10 cellular contexts compared by ENCODE assay signal in genomic region chr3:149314807-149315578, GRCh38. TPM values are rescaled to one million over a fixed set of nuclear protein-coding genes. Genes with fewer than 3 reads are reported as not detected.
A peak's percentile ranks its signal among the peaks of the same experiment; 100 is the strongest.
DNase-seq lines count a peak whose midpoint lies in the region; ATAC-seq, FAIRE-seq and TF ChIP-seq lines count a peak whose summit lies in the region.
"Had no signal": no experiment of that assay in that cellular context is flagged by ENCODE, and none has a peak within 500 bp of the region (broad histone marks: within the 10 kb centered on the region; RNA-seq: fewer than 3 reads in every experiment).

No MANE protein-coding gene starts in this region.

- H3K4me3 Mint-ChIP-seq in natural killer cell = no peak overlapping the region

- POLR2A ChIA-PET in A673 (lab: Charles Lee; ENCODE audit: low non-redundant PET) = no interaction called here

- H3K4me1 ChIP-seq in pancreas (peaks cover 0 to 9% (median 0%) of the 10 kb centered on the region in 3 donors), A673 (ENCODE audit: insufficient read depth, low read length, poor library complexity, severe bottlenecking) (no peaks in the 10 kb centered on the region), transverse colon (peaks cover 0 to 13% (median 0%) of the 10 kb centered on the region in 4 donors)

- H3K4me1 Mint-ChIP-seq in natural killer cell = no peaks in the 10 kb centered on the region

- BruUV-seq in A673 (replicated peaks; lab: Mats Ljungman, UMichigan) = no TSS peak

- peak in 3 of 4 donors; percentile 55 to 71 (median 61) for ATAC-seq in pancreas
- no peak for ATAC-seq in natural killer cell

- no peak for TF ChIP-seq CTCF in fibroblast of the aortic adventitia (IDR thresholded peaks at IDR 0.05; ENCODE audit: insufficient read depth, low read length)
- no peak for TF ChIP-seq CTCF in pancreas (IDR thresholded peaks at IDR 0.05)
- no peak for TF ChIP-seq CTCF in A673 (conservative IDR thresholded peaks at IDR 0.05; ENCODE audit: low read depth, low read length)
- no peak for TF ChIP-seq CTCF in natural killer cell (IDR thresholded peaks at IDR 0.05)
- TF ChIP-seq CTCF in transverse colon (IDR thresholded peaks at IDR 0.05) = no peak

- intact Hi-C loops in pancreas (cut with DNase I) (no loop called here), A673 (cut with micrococcal nuclease; ENCODE audit: unreplicated experiment) (no loop called here), natural killer cell (cut with micrococcal nuclease) (no loop called here), transverse colon (cut with DNase I; ENCODE audit: low total_unique reads) (no loop called here)

- H3K36me3 ChIP-seq in pancreas (no peaks in the 10 kb centered on the region), A673 (ENCODE audit: insufficient read depth, low read length, poor library complexity, severe bottlenecking) (no peaks in the 10 kb centered on the region), transverse colon (no peaks in the 10 kb centered on the region)

- H3K4me3 ChIP-seq in fibroblast of the aortic adventitia (ENCODE audit: low read depth, low read length) (no peak overlapping the region), pancreas (no peak overlapping the region), A673 (ENCODE audit: low read depth, low read length, poor library complexity, severe bottlenecking) (no peak overlapping the region), transverse colon (no peak overlapping the region)

- no peak for TF ChIP-seq EP300 in transverse colon (IDR thresholded peaks at IDR 0.05; ENCODE audit: low read depth)

- peaks cover 12 to 21% of the 10 kb centered on the region in 2 donors for H3K27me3 Mint-ChIP-seq in natural killer cell (ENCODE audit: low read depth in 2 of 2)

- CTCF ChIA-PET in A673 (lab: Charles Lee) = no interaction called here

- H3K36me3 Mint-ChIP-seq in natural killer cell = no peaks in the 10 kb centered on the region

- 58 to 59% methylated on average over 7 of the region's 7 CpGs for WGBS in pancreas, 2 donors
- 64 to 66% methylated on average over 7 of the region's 7 CpGs for WGBS in transverse colon (ENCODE audit: low coverage in 1 of 2), 2 donors

- no peaks in the 10 kb centered on the region for H3K9me3 Mint-ChIP-seq in natural killer cell

- peak; percentile 46 for DNase-seq in Daoy (ENCODE audit: low read depth)
- peak; percentile 90 for DNase-seq in RCC 7860 (ENCODE audit: low spot score)
- DNase-seq in fibroblast of the aortic adventitia (ENCODE audit: low read depth) = peak; percentile 88
- DNase-seq in pancreas = no peak
- no peak for DNase-seq in A673 (ENCODE audit: low spot score)
- no peak for DNase-seq in natural killer cell
- no peak for DNase-seq in transverse colon
- no peak for DNase-seq in NK-92 (lab: John Stamatoyannopoulos, UW; ENCODE audit: unreplicated experiment)
- DNase-seq: activated T-cell treated with anti-CD3 and anti-CD28 coated beads, Interleukin-2, amount 50 U/mL, for 48 hours; DMS 273 treated with DMSO at 0.1 percent for 48 hours had no signal

- H3K27ac Mint-ChIP-seq in natural killer cell = no peak overlapping the region

- no peak for TF ChIP-seq POLR2A in transverse colon (IDR thresholded peaks at IDR 0.05)

- in situ Hi-C loops in transverse colon (cut with MboI; ENCODE audit: low pct_ligation_motif_present in 1 of 4, low pct_unique_long_range_greater_than_20kb in 1 of 4, low sequenced_read_pairs in 3 of 4) = no loop called here

- H3K27me3 ChIP-seq in pancreas (no peaks in the 10 kb centered on the region), A673 (replicated peaks; ENCODE audit: insufficient read depth, low read depth, low read length, poor library complexity) (no peaks in the 10 kb centered on the region), transverse colon (no peaks in the 10 kb centered on the region)

- peak; percentile 98 for FAIRE-seq in RCC 7860 (lab: Jason Lieb, UNC)
- no peak for FAIRE-seq in pancreas (lab: Jason Lieb, UNC)

- H3K27ac ChIP-seq in pancreas = peak overlapping the region in 2 of 4 donors; percentile 41 to 49
- H3K27ac ChIP-seq in A673 (ENCODE audit: low read depth, low read length, poor library complexity, severe bottlenecking) = no peak overlapping the region
- H3K27ac ChIP-seq in transverse colon = no peak overlapping the region

- H3K9me3 ChIP-seq in pancreas (no peaks in the 10 kb centered on the region), A673 (ENCODE audit: low read depth, low read length, poor library complexity, severe bottlenecking) (no peaks in the 10 kb centered on the region), transverse colon (no peaks in the 10 kb centered on the region)

RNA-seq across cellular contexts. Expression of gene TM4SF18, which starts 18.4 kb away (rescaled TPM):
- total RNA-seq in Daoy (2014; rRNA removed; shearing (Covaris generic)) = 0.23 TPM in 1 of 2 replicates, not detected in the other
- total RNA-seq in fibroblast of the aortic adventitia (ENCODE audit: low replicate concordance) (0.27 and 1.3 TPM in 2 replicates), pancreas (10 to 100 TPM in 1 of 6 donors, 1 to 10 TPM in 5; 3.3 to 10.6 (median 3.9) TPM), A673 (2021) (0.37 and 1.5 TPM in 2 replicates), natural killer cell (not detected), transverse colon (1 to 10 TPM in 1 of 4 donors, under 1 TPM in 2, not detected in 1; 0.80 to 1.4 (median 0.82) TPM)
- polyA plus RNA-seq in pancreas = 1 to 10 TPM; 2.4 to 6.4 TPM

Comparison
In these comparisons a context has a peak if more than half of its experiments do, and no peak if none do; other contexts are left out.
1. DNase-seq: peak in Daoy (single experiment), RCC 7860 (single experiment) and fibroblast of the aortic adventitia (single experiment); none in pancreas (0 of 6), A673 (single experiment), natural killer cell (single experiment), transverse colon (single experiment) and NK-92 (single experiment).
2. ATAC-seq: peak in pancreas (3 of 4); none in natural killer cell (0 of 3).